8 cellular contexts compared by ENCODE assay signal in the genomic region with DNA sequence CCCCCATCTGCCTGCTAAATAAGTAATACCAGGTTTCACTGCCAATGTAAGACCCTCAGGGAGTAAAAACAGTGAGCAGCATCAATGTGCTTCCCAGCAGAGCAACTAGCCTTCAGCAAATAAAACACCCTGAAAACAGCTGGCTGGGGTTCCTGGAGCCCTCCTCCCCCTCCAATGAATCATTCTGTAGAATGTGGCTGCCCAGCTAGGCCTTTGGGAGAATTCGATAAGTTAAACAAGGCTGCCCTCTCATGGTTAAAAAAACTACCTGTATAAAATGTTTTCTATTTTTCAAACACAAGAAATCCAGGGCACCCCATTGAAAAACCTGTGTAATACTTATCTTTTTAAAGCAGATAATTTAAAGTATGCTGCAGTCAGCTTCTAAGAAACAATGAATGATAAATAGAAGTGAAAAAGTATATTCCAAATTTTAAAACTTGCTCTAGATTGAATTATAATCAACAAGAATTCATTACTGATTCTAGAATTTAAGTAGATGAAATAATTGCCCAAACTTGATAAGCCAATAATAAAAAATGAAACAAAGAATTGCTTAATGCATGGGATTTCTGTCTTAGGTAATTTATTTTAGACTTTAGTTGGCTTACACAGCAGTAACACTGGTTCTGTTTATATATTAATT. TPM values are rescaled to one million over a fixed set of nuclear protein-coding genes. Genes with fewer than 3 reads are reported as not detected.
DNase-seq lines count a peak whose midpoint lies in the region; ATAC-seq lines count a peak whose summit lies in the region.

No MANE protein-coding gene starts in this region.

- no peaks in the 10 kb centered on the region for H3K36me3 Mint-ChIP-seq in effector memory CD8-positive, alpha-beta T cell (ENCODE audit: insufficient read depth)

- peak; percentile 76 for DNase-seq in DMS53 (lab: John Stamatoyannopoulos, UW)
- DNase-seq in HK-2 (ENCODE audit: unreplicated experiment) = peak; percentile 21
- peak; percentile 3 for DNase-seq in NCI-H748 treated with DMSO at 0.1 percent for 48 hours (lab: John Stamatoyannopoulos, UW)
- peak; percentile 15 for DNase-seq in cerebellum (ENCODE audit: low spot score)
- peak; percentile 47 for DNase-seq in medulla oblongata (ENCODE audit: extremely low spot score)
- DNase-seq in effector memory CD8-positive, alpha-beta T cell = no peak
- no peak for DNase-seq in OCI-M2 (lab: John Stamatoyannopoulos, UW; ENCODE audit: unreplicated experiment)

- H3K9me3 Mint-ChIP-seq in effector memory CD8-positive, alpha-beta T cell = no peaks in the 10 kb centered on the region

- no peak for ATAC-seq in effector memory CD8-positive, alpha-beta T cell (replicated peaks)
- no peak for ATAC-seq in activated CD4-positive, CD25-positive, alpha-beta regulatory T cell treated with anti-CD3 and anti-CD28 coated beads, Interleukin-2, amount 50 U/mL, for 24 hours

- H3K4me1 Mint-ChIP-seq in effector memory CD8-positive, alpha-beta T cell (ENCODE audit: low read depth in 2 of 2) = no peaks in the 10 kb centered on the region

- H3K4me3 Mint-ChIP-seq in effector memory CD8-positive, alpha-beta T cell = no peak overlapping the region

- H3K27ac Mint-ChIP-seq in effector memory CD8-positive, alpha-beta T cell = no peak overlapping the region

- peaks cover 13 to 29% of the 10 kb centered on the region in 2 donors for H3K27me3 Mint-ChIP-seq in effector memory CD8-positive, alpha-beta T cell

RNA-seq across cellular contexts. Expression of a gene that starts 9.4 kb away (rescaled TPM):
- total RNA-seq in cerebellum = 15.6 TPM

Comparison
In these comparisons a context has a peak if more than half of its experiments do, and no peak if none do; other contexts are left out.
1. DNase-seq: peak in DMS53 (single experiment), HK-2 (single experiment), NCI-H748 treated with DMSO at 0.1 percent for 48 hours (single experiment), cerebellum (single experiment) and medulla oblongata (single experiment); none in effector memory CD8-positive, alpha-beta T cell (0 of 3) and OCI-M2 (single experiment).